13 cellular contexts compared by ENCODE assay signal in the genomic region with DNA sequence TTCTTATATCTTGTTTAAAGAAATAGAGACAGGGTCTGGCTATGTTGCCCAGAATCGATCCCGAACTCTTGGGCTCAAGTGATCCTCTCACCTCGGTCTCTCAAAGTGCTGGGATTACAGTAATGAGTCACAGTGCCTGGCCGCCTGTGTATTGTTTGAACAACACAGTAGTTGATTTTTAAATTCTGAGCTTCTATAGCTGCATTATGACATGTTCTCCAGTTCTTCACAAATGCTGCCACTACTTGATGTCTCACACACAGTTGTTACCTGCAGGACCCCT. TPM values are rescaled to one million over a fixed set of nuclear protein-coding genes. Genes with fewer than 3 reads are reported as not detected.
DNase-seq lines count a peak whose midpoint lies in the region; ATAC-seq, FAIRE-seq and TF ChIP-seq lines count a peak whose summit lies in the region.
"Had no signal": no experiment of that assay in that cellular context is flagged by ENCODE, and none has a peak within 500 bp of the region (broad histone marks: within the 10 kb centered on the region; RNA-seq: fewer than 3 reads in every experiment).

No MANE protein-coding gene starts in this region.

- H3K9ac ChIP-seq in endothelial cell of umbilical vein (replicated peaks; ENCODE audit: extremely low read depth, insufficient read depth, low read length), result peak overlapping the region; percentile 52

- no peaks in the 10 kb centered on the region for H3K27me3 ChIP-seq in ACC112 (ENCODE audit: insufficient read depth, low read length)
- no peaks in the 10 kb centered on the region for H3K27me3 ChIP-seq in endothelial cell of umbilical vein (ENCODE audit: control insufficient read depth in 2 of 2, insufficient read depth in 2 of 2, low read length in 2 of 2)
- no peaks in the 10 kb centered on the region for H3K27me3 ChIP-seq in osteoblast (ENCODE audit: insufficient read depth, low read length)

- H3K4me2 ChIP-seq in endothelial cell of umbilical vein (ENCODE audit: insufficient read depth, low read length) (peak overlapping the region; percentile 81), osteoblast (ENCODE audit: insufficient read depth, low read length) (peak overlapping the region; percentile 67)

- DNase-seq in NCI-H69 (lab: John Stamatoyannopoulos, UW) (peak; percentile 30), endothelial cell of umbilical vein (ENCODE audit: low read depth, low spot score) (peak; percentile 45), osteoblast (ENCODE audit: insufficient read length, low spot score, missing footprints) (no peak), NCI-H2029 treated with DMSO at 0.1 percent for 48 hours (lab: John Stamatoyannopoulos, UW) (no peak)
- DNase-seq in activated naive CD4-positive, alpha-beta T cell treated with anti-CD3 and anti-CD28 coated beads, Interleukin-2, amount 50 U/mL, for 72 hours (ENCODE audit: low spot score in 2 of 2), result no peak
- DNase-seq: CD4-positive, CD25-positive, alpha-beta regulatory T cell; stimulated activated naive CD4-positive, alpha-beta T cell treated with Interleukin-2 at 50 U/mL for 16 hours had no signal

- H4K20me1 ChIP-seq in endothelial cell of umbilical vein (replicated peaks; ENCODE audit: control insufficient read depth, extremely low read depth, insufficient read depth, low read length), result no peaks in the 10 kb centered on the region
- H4K20me1 ChIP-seq in osteoblast (ENCODE audit: insufficient read depth, low read length), result no peaks in the 10 kb centered on the region

- H3K9me3 ChIP-seq in endothelial cell of umbilical vein (replicated peaks; ENCODE audit: control insufficient read depth, insufficient read depth, low read length) (no peaks in the 10 kb centered on the region), osteoblast (ENCODE audit: low read depth, low read length) (no peaks in the 10 kb centered on the region)

- no peaks in the 10 kb centered on the region for H3K36me3 Mint-ChIP-seq in activated naive CD4-positive, alpha-beta T cell treated with anti-CD3 and anti-CD28 coated beads, Interleukin-2, amount 50 U/mL, for 72 hours
- H3K36me3 Mint-ChIP-seq: CD4-positive, CD25-positive, alpha-beta regulatory T cell had no signal

- TF ChIP-seq POLR2A in endothelial cell of umbilical vein (IDR thresholded peaks at IDR 0.05; ENCODE audit: low read depth, low read length), result no peak

- H3K79me2 ChIP-seq in ACC112 (ENCODE audit: control insufficient read depth, insufficient read depth, low read length, unreplicated experiment), result no peaks in the 10 kb centered on the region
- H3K79me2 ChIP-seq in endothelial cell of umbilical vein (ENCODE audit: control insufficient read depth, insufficient read depth, low read length), result no peaks in the 10 kb centered on the region
- no peaks in the 10 kb centered on the region for H3K79me2 ChIP-seq in osteoblast (ENCODE audit: insufficient read depth, low read length)

- H2AFZ ChIP-seq in ACC112 (ENCODE audit: low read length, unreplicated experiment) (no peak overlapping the region), endothelial cell of umbilical vein (ENCODE audit: low read depth, low read length) (no peak overlapping the region), osteoblast (ENCODE audit: low read length) (no peak overlapping the region)

- no TSS peak for BruUV-seq in endothelial cell of umbilical vein (replicated peaks; lab: Mats Ljungman, UMichigan)

- H3K27ac ChIP-seq in ACC112 (ENCODE audit: low read depth, low read length), result peak overlapping the region; percentile 88
- H3K27ac ChIP-seq in endothelial cell of umbilical vein (ENCODE audit: insufficient read depth, low read depth, low read length), result peak overlapping the region; percentile 54
- H3K27ac ChIP-seq in osteoblast (ENCODE audit: low read depth, low read length), result peak overlapping the region; percentile 12

- CTCF ChIA-PET in endothelial cell of umbilical vein (lab: Charles Lee), result interaction anchor here (0.7 to 7.6 kb wide), 15 partner anchors 11 to 424 kb away, joined by 3 to 150 read pairs (median 4); no protein-coding TSS in a partner anchor

- H3K4me1 ChIP-seq in ACC112 (ENCODE audit: control insufficient read depth, insufficient read depth, low read length, unreplicated experiment), result peaks cover 26% of the 10 kb centered on the region
- peaks cover 23% of the 10 kb centered on the region for H3K4me1 ChIP-seq in endothelial cell of umbilical vein (ENCODE audit: control insufficient read depth, extremely low read depth, insufficient read depth, low read length)
- peaks cover 22% of the 10 kb centered on the region for H3K4me1 ChIP-seq in osteoblast (ENCODE audit: insufficient read depth, low read length)

- H3K36me3 ChIP-seq in ACC112 (ENCODE audit: insufficient read depth, low read length) (no peaks in the 10 kb centered on the region), endothelial cell of umbilical vein (ENCODE audit: control insufficient read depth in 2 of 2, extremely low read depth in 1 of 2, insufficient read depth in 2 of 2, low read length in 2 of 2) (no peaks in the 10 kb centered on the region), osteoblast (ENCODE audit: insufficient read depth, low read length) (no peaks in the 10 kb centered on the region)

- H3K4me3 ChIP-seq in ACC112 (ENCODE audit: low read depth, low read length) (peak overlapping the region; percentile 47), endothelial cell of umbilical vein (replicated peaks in 1 of 3; ENCODE audit: insufficient read depth in 1 of 3, low read depth in 1 of 3, low read length in 3 of 3) (peak overlapping the region in 1 of 3 experiments; percentile 30), osteoblast (ENCODE audit: insufficient read depth, low read length) (peak overlapping the region; percentile 41)

- H3K9me3 Mint-ChIP-seq in activated naive CD4-positive, alpha-beta T cell treated with anti-CD3 and anti-CD28 coated beads, Interleukin-2, amount 50 U/mL, for 72 hours, result no peaks in the 10 kb centered on the region
- H3K9me3 Mint-ChIP-seq: CD4-positive, CD25-positive, alpha-beta regulatory T cell; central memory CD8-positive, alpha-beta T cell had no signal

- POLR2A ChIA-PET in endothelial cell of umbilical vein (lab: Charles Lee), result interaction anchor here (0.6 to 3.2 kb wide), 3 partner anchors 8 to 178 kb away, joined by 3 to 15 read pairs (median 6); a partner anchor contains a TSS

- TF ChIP-seq CTCF in endothelial cell of umbilical vein (IDR thresholded peaks at IDR 0.05; ENCODE audit: extremely low read depth in 1 of 2, insufficient read depth in 1 of 2, low read depth in 1 of 2, low read length in 2 of 2) (no peak), osteoblast (IDR thresholded peaks at IDR 0.05; ENCODE audit: extremely low read depth, low read depth, low read length) (no peak)

- dilution Hi-C loops in endothelial cell of umbilical vein (cut with MboI; ENCODE audit: extremely low pct_ligation_motif_present, low sequenced_read_pairs), result no loop called here

- no peaks in the 10 kb centered on the region for H3K9me1 ChIP-seq in endothelial cell of umbilical vein (replicated peaks; ENCODE audit: control insufficient read depth, extremely low read depth, insufficient read depth, low read length)

- ATAC-seq in activated naive CD4-positive, alpha-beta T cell treated with anti-CD3 and anti-CD28 coated beads, Interleukin-2, amount 50 U/mL, for 72 hours, result no peak
- ATAC-seq in HG02981 (IDR thresholded peaks at IDR 0.05; ENCODE audit: unreplicated experiment) (no peak), GM19351 (IDR thresholded peaks at IDR 0.05; ENCODE audit: unreplicated experiment) (no peak)

- no peak overlapping the region for H3K27ac Mint-ChIP-seq in activated naive CD4-positive, alpha-beta T cell treated with anti-CD3 and anti-CD28 coated beads, Interleukin-2, amount 50 U/mL, for 72 hours
- H3K27ac Mint-ChIP-seq: CD4-positive, CD25-positive, alpha-beta regulatory T cell had no signal

- FAIRE-seq in endothelial cell of umbilical vein (lab: Jason Lieb, UNC), result peak; percentile 81
- FAIRE-seq: GM12892, small intestine had no signal

- intact Hi-C loops in endothelial cell of umbilical vein (cut with micrococcal nuclease), result loop anchor here (5.0 kb wide), 1 partner anchor 62 kb away; no protein-coding TSS in a partner anchor

TF ChIP-seq in endothelial cell of umbilical vein, 7 proteins besides CTCF, POLR2A, EP300 and RAD21:
- TF ChIP-seq, protein P1, sequence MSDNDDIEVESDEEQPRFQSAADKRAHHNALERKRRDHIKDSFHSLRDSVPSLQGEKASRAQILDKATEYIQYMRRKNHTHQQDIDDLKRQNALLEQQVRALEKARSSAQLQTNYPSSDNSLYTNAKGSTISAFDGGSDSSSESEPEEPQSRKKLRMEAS (IDR thresholded peaks at IDR 0.05; ENCODE audit: insufficient read depth, insufficient read length), result no peak
- no peak for TF ChIP-seq EZH2 (IDR thresholded peaks at IDR 0.05; ENCODE audit: borderline replicate concordance, low read depth, low read length, severe bottlenecking)
- TF ChIP-seq MYC (IDR thresholded peaks at IDR 0.05; ENCODE audit: low read depth, low read length), result no peak
- TF ChIP-seq JUN (IDR thresholded peaks at IDR 0.05; ENCODE audit: borderline replicate concordance, insufficient read depth, insufficient read length, low read depth), result no peak
- no peak for TF ChIP-seq POLR2AphosphoS5 (IDR thresholded peaks at IDR 0.05; ENCODE audit: insufficient read depth, low read depth, low read length)
- no peak for TF ChIP-seq FOS (IDR thresholded peaks at IDR 0.05; ENCODE audit: borderline replicate concordance, insufficient read depth, low read length)
- TF ChIP-seq GATA2 (IDR thresholded peaks at IDR 0.05; ENCODE audit: insufficient read depth, insufficient read length, low read depth, low read length), result no peak

RNA-seq across cellular contexts. Expression of a gene that starts 7.7 kb away (rescaled TPM):
- total RNA-seq in endothelial cell of umbilical vein (830 and 937 TPM in 2 replicates), osteoblast (145 and 161 TPM in 2 replicates)
- 1,101 and 1,250 TPM in 2 replicates for polyA plus RNA-seq in endothelial cell of umbilical vein
- polyA plus RNA-seq in endothelial cell of umbilical vein (2011; cell fraction: cytosol; rRNA removed), result 523 and 798 TPM in 2 replicates
- polyA plus RNA-seq in endothelial cell of umbilical vein (2011; cell fraction: nucleus; rRNA removed), result 517 and 555 TPM in 2 replicates
- polyA plus RNA-seq in endothelial cell of umbilical vein (2012), result 507 and 871 TPM in 2 replicates
- polyA minus RNA-seq in endothelial cell of umbilical vein, result 476 and 592 TPM in 2 replicates
- polyA minus RNA-seq in endothelial cell of umbilical vein (2011; cell fraction: cytosol; rRNA and poly(A)+ RNA removed), result 265 TPM
- 333 and 638 TPM in 2 replicates for polyA minus RNA-seq in endothelial cell of umbilical vein (2011; cell fraction: nucleus; rRNA and poly(A)+ RNA removed)
- total RNA-seq in activated naive CD4-positive, alpha-beta T cell treated with anti-CD3 and anti-CD28 coated beads, Interleukin-2, amount 50 U/mL, for 72 hours, result 1 to 10 TPM; 5.9 to 7.1 TPM

Comparison
In these comparisons a context has a peak if more than half of its experiments do, and no peak if none do; other contexts are left out.
1. H3K27ac ChIP-seq: peak in every context shown above with its lines; median percentile 88 in ACC112; 54 in endothelial cell of umbilical vein; 12 in osteoblast.
2. DNase-seq: peak in NCI-H69 (single experiment) and endothelial cell of umbilical vein (single experiment); none in osteoblast (single experiment), activated naive CD4-positive, alpha-beta T cell treated with anti-CD3 and anti-CD28 coated beads, Interleukin-2, amount 50 U/mL, for 72 hours (0 of 2) and NCI-H2029 treated with DMSO at 0.1 percent for 48 hours (single experiment).
3. RNA of a gene that starts 7.7 kb away (total RNA-seq): 830 to 937 TPM in endothelial cell of umbilical vein and 145 to 161 TPM in osteoblast; 5.9 to 7.1 TPM in activated naive CD4-positive, alpha-beta T cell treated with anti-CD3 and anti-CD28 coated beads, Interleukin-2, amount 50 U/mL, for 72 hours; every median in the first group is over 10 times any median in the second.